ENCODE assay signal across 11 cellular contexts in the genomic region with DNA sequence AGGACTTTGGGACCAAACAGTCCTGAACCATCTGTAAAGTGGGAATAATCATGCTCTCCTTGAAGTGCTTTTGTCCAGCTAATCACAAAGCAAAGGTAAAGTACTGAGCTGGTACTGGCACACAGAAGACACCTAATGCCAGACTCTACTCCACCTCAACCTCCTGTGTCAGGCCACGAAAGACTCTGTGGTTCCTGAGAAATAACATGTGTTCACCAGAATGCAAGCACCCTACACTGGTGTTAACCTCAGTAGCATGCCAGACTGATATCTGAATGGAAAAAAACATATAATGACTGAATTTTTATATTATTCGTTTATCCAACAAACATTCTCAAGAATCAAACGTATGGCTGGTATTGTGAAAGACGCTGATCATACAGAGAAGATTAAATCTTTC.
DNase-seq lines count a peak whose midpoint lies in the region; ATAC-seq and TF ChIP-seq lines count a peak whose summit lies in the region.
"Had no signal": no experiment of that assay in that cellular context is flagged by ENCODE, and none has a peak within 500 bp of the region (broad histone marks: within the 10 kb centered on the region; RNA-seq: fewer than 3 reads in every experiment).

No MANE protein-coding gene starts in this region.

- no peak overlapping the region for H3K27ac ChIP-seq in CD8-positive, alpha-beta memory T cell (ENCODE audit: low read depth, low read length)
- peak overlapping the region; percentile 55 for H3K27ac ChIP-seq in KOPT-K1 (ENCODE audit: low read depth, low read length, poor library complexity, severe bottlenecking)
- H3K27ac ChIP-seq in SJCRH30: no peak overlapping the region

- no peaks in the 10 kb centered on the region for H3K27me3 ChIP-seq in CD8-positive, alpha-beta memory T cell (ENCODE audit: insufficient read depth, low read length, poor library complexity, severe bottlenecking)
- H3K27me3 ChIP-seq in SJCRH30 (no peaks in the 10 kb centered on the region), H7 (ENCODE audit: control insufficient read depth, insufficient read depth, low read length) (no peaks in the 10 kb centered on the region)

- H3K4me1 Mint-ChIP-seq in CD8-positive, alpha-beta memory T cell: peaks cover 47 to 68% (median 48%) of the 10 kb centered on the region in 3 donors
- H3K4me1 Mint-ChIP-seq in activated naive CD4-positive, alpha-beta T cell treated with anti-CD3 and anti-CD28 coated beads, Interleukin-2, amount 10 ng/mL, durations not matched to agents 7 days and 5 days: peaks cover 48% of the 10 kb centered on the region
- H3K4me1 Mint-ChIP-seq in type B pancreatic cell (ENCODE audit: unreplicated experiment): peaks cover 13% of the 10 kb centered on the region

- peaks cover 0 to 3% of the 10 kb centered on the region in 2 donors for H3K27me3 Mint-ChIP-seq in CD8-positive, alpha-beta memory T cell
- peaks cover 13% of the 10 kb centered on the region for H3K27me3 Mint-ChIP-seq in activated naive CD4-positive, alpha-beta T cell treated with anti-CD3 and anti-CD28 coated beads, Interleukin-2, amount 10 ng/mL, durations not matched to agents 7 days and 5 days
- no peaks in the 10 kb centered on the region for H3K27me3 Mint-ChIP-seq in type B pancreatic cell

- H3K9me3 ChIP-seq in CD8-positive, alpha-beta memory T cell (ENCODE audit: low read length): no peaks in the 10 kb centered on the region
- H3K9me3 ChIP-seq in KOPT-K1 (ENCODE audit: insufficient read depth, low read length, poor library complexity, severe bottlenecking) (no peaks in the 10 kb centered on the region), SJCRH30 (replicated peaks) (no peaks in the 10 kb centered on the region)

- H3K36me3 Mint-ChIP-seq in CD8-positive, alpha-beta memory T cell: no peaks in the 10 kb centered on the region
- no peaks in the 10 kb centered on the region for H3K36me3 Mint-ChIP-seq in activated naive CD4-positive, alpha-beta T cell treated with anti-CD3 and anti-CD28 coated beads, Interleukin-2, amount 10 ng/mL, durations not matched to agents 7 days and 5 days
- H3K36me3 Mint-ChIP-seq in type B pancreatic cell: no peaks in the 10 kb centered on the region

- H3K4me1 ChIP-seq in CD8-positive, alpha-beta memory T cell (ENCODE audit: insufficient read depth, low read length): peaks cover 42% of the 10 kb centered on the region
- peaks cover 7% of the 10 kb centered on the region for H3K4me1 ChIP-seq in SJCRH30

- POLR2A ChIA-PET in CD8-positive, alpha-beta memory T cell (lab: Charles Lee): interaction anchor here (0.6 to 1.6 kb wide), 3 partner anchors 16 to 74 kb away, joined by 5 to 9 read pairs (median 6); no protein-coding TSS in a partner anchor

- TF ChIP-seq CTCF in type B pancreatic cell (conservative IDR thresholded peaks at IDR 0.05): no peak

- peak; percentile 12 to 73 (median 25) for DNase-seq in CD8-positive, alpha-beta memory T cell
- DNase-seq in activated naive CD4-positive, alpha-beta T cell treated with anti-CD3 and anti-CD28 coated beads, Interleukin-2, amount 10 ng/mL, durations not matched to agents 7 days and 5 days: peak; percentile 60
- DNase-seq in kidney glomerular epithelial cell (lab: John Stamatoyannopoulos, UW) (peak; percentile 21), type B pancreatic cell (ENCODE audit: extremely low spot score, unreplicated experiment) (no peak), SJCRH30 (no peak), H7 (no peak)
- DNase-seq: DMS 273 treated with DMSO at 0.1 percent for 48 hours, NCI-H2081 treated with DMSO at 0.1 percent for 48 hours, retina had no signal

- CTCF ChIA-PET in CD8-positive, alpha-beta memory T cell (lab: Charles Lee): interaction anchor here (1.1 to 1.6 kb wide), 2 partner anchors 20 to 129 kb away, joined by 3 to 8 read pairs; no protein-coding TSS in a partner anchor
- CTCF ChIA-PET in activated naive CD4-positive, alpha-beta T cell treated with anti-CD3 and anti-CD28 coated beads, Interleukin-2, amount 10 ng/mL, durations not matched to agents 7 days and 5 days (lab: Charles Lee): interaction anchor here (0.9 kb wide), 1 partner anchor 113 kb away, joined by 3 read pairs; no protein-coding TSS in a partner anchor

- H3K36me3 ChIP-seq in CD8-positive, alpha-beta memory T cell (ENCODE audit: insufficient read depth, low read length): no peaks in the 10 kb centered on the region
- H3K36me3 ChIP-seq in KOPT-K1 (ENCODE audit: insufficient read depth, low read length) (no peaks in the 10 kb centered on the region), SJCRH30 (no peaks in the 10 kb centered on the region), H7 (replicated peaks; ENCODE audit: control insufficient read depth, insufficient read depth, low read length) (no peaks in the 10 kb centered on the region)

- no peaks in the 10 kb centered on the region for H3K9me3 Mint-ChIP-seq in CD8-positive, alpha-beta memory T cell
- H3K9me3 Mint-ChIP-seq in activated naive CD4-positive, alpha-beta T cell treated with anti-CD3 and anti-CD28 coated beads, Interleukin-2, amount 10 ng/mL, durations not matched to agents 7 days and 5 days: no peaks in the 10 kb centered on the region
- no peaks in the 10 kb centered on the region for H3K9me3 Mint-ChIP-seq in type B pancreatic cell

- H3K27ac Mint-ChIP-seq in CD8-positive, alpha-beta memory T cell: peak overlapping the region in 7 of 8 donors; percentile 50 to 94 (median 88)
- H3K27ac Mint-ChIP-seq in activated naive CD4-positive, alpha-beta T cell treated with anti-CD3 and anti-CD28 coated beads, Interleukin-2, amount 10 ng/mL, durations not matched to agents 7 days and 5 days: peak overlapping the region; percentile 88
- no peak overlapping the region for H3K27ac Mint-ChIP-seq in type B pancreatic cell

- no peak for ATAC-seq in GM18907 (IDR thresholded peaks at IDR 0.05; ENCODE audit: unreplicated experiment)

- H3K4me3 ChIP-seq in CD8-positive, alpha-beta memory T cell (ENCODE audit: low read length): peak overlapping the region; percentile 52
- H3K4me3 ChIP-seq in SJCRH30 (no peak overlapping the region), H7 (ENCODE audit: insufficient read depth, low read depth, low read length) (no peak overlapping the region)

- H3K4me3 Mint-ChIP-seq in CD8-positive, alpha-beta memory T cell: peak overlapping the region; percentile 52 to 87 (median 81)
- peak overlapping the region; percentile 69 for H3K4me3 Mint-ChIP-seq in activated naive CD4-positive, alpha-beta T cell treated with anti-CD3 and anti-CD28 coated beads, Interleukin-2, amount 10 ng/mL, durations not matched to agents 7 days and 5 days
- no peak overlapping the region for H3K4me3 Mint-ChIP-seq in type B pancreatic cell

Comparison
In these comparisons a context has a peak if more than half of its experiments do, and no peak if none do; other contexts are left out.
1. DNase-seq: peak in CD8-positive, alpha-beta memory T cell (5 of 5), activated naive CD4-positive, alpha-beta T cell treated with anti-CD3 and anti-CD28 coated beads, Interleukin-2, amount 10 ng/mL, durations not matched to agents 7 days and 5 days (single experiment) and kidney glomerular epithelial cell (single experiment); none in type B pancreatic cell (single experiment), SJCRH30 (0 of 2) and H7 (single experiment).